ENCODE assay signal across 12 cellular contexts in the genomic region with DNA sequence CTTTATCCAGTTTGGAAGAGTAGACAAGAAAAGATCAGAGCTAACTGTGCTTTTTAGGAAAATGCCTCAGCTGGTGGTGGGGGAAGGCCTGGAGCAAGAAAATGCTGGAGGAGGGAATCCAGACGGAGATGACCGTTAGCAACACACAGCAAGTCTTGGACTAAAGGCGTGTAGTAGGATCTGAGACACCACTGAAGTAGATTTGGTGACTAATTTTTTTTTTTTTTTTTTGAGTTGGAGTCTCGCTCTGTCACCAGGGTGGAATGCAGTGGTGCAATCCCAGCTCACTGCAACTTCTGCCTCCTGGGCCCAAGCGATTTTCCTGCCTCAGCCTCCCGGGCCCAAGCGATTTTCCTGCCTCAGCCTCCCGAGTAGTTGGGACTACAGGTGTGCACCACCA. TPM values are rescaled to one million over a fixed set of nuclear protein-coding genes. Genes with fewer than 3 reads are reported as not detected.
DNase-seq lines count a peak whose midpoint lies in the region; ATAC-seq and TF ChIP-seq lines count a peak whose summit lies in the region.
"Had no signal": no experiment of that assay in that cellular context is flagged by ENCODE, and none has a peak within 500 bp of the region (broad histone marks: within the 10 kb centered on the region; RNA-seq: fewer than 3 reads in every experiment).

No MANE protein-coding gene starts in this region.

- H4K5ac ChIP-seq in IMR-90 (ENCODE audit: low read depth, low read length): no peak overlapping the region

- peak; percentile 81 for ATAC-seq in IMR-90 (ENCODE audit: low read depth)
- no peak for ATAC-seq in HG03139 (IDR thresholded peaks at IDR 0.05; ENCODE audit: unreplicated experiment)
- ATAC-seq in GM19452 (IDR thresholded peaks at IDR 0.05; ENCODE audit: unreplicated experiment): no peak
- ATAC-seq: stimulated activated naive CD8-positive, alpha-beta T cell treated with anti-CD3 and anti-CD28 coated beads, Interleukin-15, amount 100 ng/mL, for 72 hours had no signal

- H3K4me3 ChIP-seq in AG10803 (ENCODE audit: low read length) (no peak overlapping the region), IMR-90 (ENCODE audit: insufficient read depth, low read depth, low read length) (no peak overlapping the region), mammary epithelial cell (replicated peaks in 1 of 3; ENCODE audit: insufficient read depth in 1 of 3, low read depth in 2 of 3, low read length in 3 of 3) (no peak overlapping the region)

- H2BK20ac ChIP-seq in IMR-90 (ENCODE audit: low read depth, low read length): peak overlapping the region; percentile 83

- BruUV-seq in IMR-90 (replicated peaks; lab: Mats Ljungman, UMichigan): no TSS peak
- BruUV-seq in mammary epithelial cell (replicated peaks; lab: Mats Ljungman, UMichigan): no TSS peak

- H2AFZ ChIP-seq in IMR-90 (replicated peaks; ENCODE audit: low read length, poor library complexity) (peak overlapping the region; percentile 72), mammary epithelial cell (ENCODE audit: low read depth, low read length) (no peak overlapping the region)

- H3K79me1 ChIP-seq in IMR-90 (ENCODE audit: low read depth in 1 of 2, low read length in 2 of 2): peaks cover 0 to 3% of the 10 kb centered on the region in 2 experiments; a peak in 1 of 4 replicates

- H3K4ac ChIP-seq in IMR-90 (ENCODE audit: low read depth, low read length): peak overlapping the region; percentile 82

- POLR2A ChIA-PET in IMR-90 (lab: Charles Lee; ENCODE audit: unreplicated experiment): no interaction called here

- H3K56ac ChIP-seq in IMR-90 (ENCODE audit: extremely low read depth, insufficient read depth, low read length): peak overlapping the region; percentile 67

- H3K9me3 ChIP-seq in IMR-90 (ENCODE audit: control insufficient read depth, insufficient read depth, low read length): no peaks in the 10 kb centered on the region
- H3K9me3 ChIP-seq in mammary epithelial cell (replicated peaks; ENCODE audit: insufficient read depth, low read length): peaks cover 8% of the 10 kb centered on the region

- TF ChIP-seq POLR2A in IMR-90 (IDR thresholded peaks at IDR 0.05; ENCODE audit: low read depth, low read length): no peak

- H3K27me3 ChIP-seq in IMR-90 (ENCODE audit: control insufficient read depth, insufficient read depth, low read length): no peaks in the 10 kb centered on the region
- H3K27me3 ChIP-seq in mammary epithelial cell (ENCODE audit: insufficient read depth, low read length): no peaks in the 10 kb centered on the region

- H3K27ac ChIP-seq in IMR-90 (ENCODE audit: insufficient read depth, low read length): peak overlapping the region; percentile 18; the same call in 1 of the 2 replicates
- H3K27ac ChIP-seq in mammary epithelial cell (ENCODE audit: insufficient read depth, low read depth, low read length): peak overlapping the region; percentile 78

- peak overlapping the region; percentile 6 to 41; a peak in 3 of 4 replicates for H4K8ac ChIP-seq in IMR-90 (ENCODE audit: low read depth in 2 of 2, low read length in 2 of 2)

- H3K79me2 ChIP-seq in mammary epithelial cell (ENCODE audit: insufficient read depth, low read length): peaks cover 16% of the 10 kb centered on the region

- in situ Hi-C loops in IMR-90 (cut with MboI; ENCODE audit: low sequenced_read_pairs) (no loop called here), mammary epithelial cell (cut with MboI; ENCODE audit: low sequenced_read_pairs in 2 of 2) (no loop called here)

- peak overlapping the region; percentile 86; the same call in 1 of the 2 replicates for H4K91ac ChIP-seq in IMR-90 (ENCODE audit: insufficient read depth, low read depth, low read length)

- H3K4me2 ChIP-seq in IMR-90 (ENCODE audit: low read depth, low read length) (no peak overlapping the region), mammary epithelial cell (ENCODE audit: insufficient read depth, low read depth, low read length) (peak overlapping the region; percentile 37)

- no peak for TF ChIP-seq RAD21 in IMR-90 (IDR thresholded peaks at IDR 0.05; ENCODE audit: low read length)

- H2AK5ac ChIP-seq in IMR-90 (ENCODE audit: low read depth, low read length): peak overlapping the region; percentile 14; the same call in 1 of the 2 replicates

- H4K20me1 ChIP-seq in IMR-90 (ENCODE audit: insufficient read depth, low read length): no peaks in the 10 kb centered on the region
- H4K20me1 ChIP-seq in mammary epithelial cell (ENCODE audit: insufficient read depth, low read length): no peaks in the 10 kb centered on the region

- no peaks in the 10 kb centered on the region for H3K36me3 ChIP-seq in IMR-90 (ENCODE audit: control insufficient read depth, insufficient read depth, low read length)
- H3K36me3 ChIP-seq in mammary epithelial cell (ENCODE audit: insufficient read depth, low read length): peaks cover 2% of the 10 kb centered on the region

- peak overlapping the region; percentile 83 for H3K23ac ChIP-seq in IMR-90 (ENCODE audit: low read depth, low read length)

- DNase-seq in AG10803 (ENCODE audit: low read depth) (peak; percentile 93), IMR-90 (peak; percentile 91), mammary epithelial cell (peak; percentile 88), kidney tubule cell (ENCODE audit: low spot score) (peak; percentile 86), DMS53 (lab: John Stamatoyannopoulos, UW) (no peak), cortex of kidney (lab: John Stamatoyannopoulos, UW) (no peak)
- DNase-seq: CD4-positive, CD25-positive, alpha-beta regulatory T cell; NCI-H1436 treated with DMSO at 0.1 percent for 48 hours; nucleus accumbens; stimulated activated naive CD8-positive, alpha-beta T cell treated with anti-CD3 and anti-CD28 coated beads, Interleukin-15, amount 100 ng/mL, for 72 hours had no signal

- H2BK15ac ChIP-seq in IMR-90 (ENCODE audit: low read depth, low read length): peak overlapping the region; percentile 71; the same call in 2 of the 3 replicates

- no peak overlapping the region for H2AK9ac ChIP-seq in IMR-90 (replicated peaks; ENCODE audit: low read depth, low read length, poor library complexity)

- H3K9ac ChIP-seq in IMR-90 (ENCODE audit: low read depth, low read length) (no peak overlapping the region), mammary epithelial cell (ENCODE audit: insufficient read depth, low read length) (peak overlapping the region; percentile 18)

- H3K4me1 ChIP-seq in IMR-90 (ENCODE audit: control insufficient read depth, insufficient read depth, low read length): peaks cover 18% of the 10 kb centered on the region
- peaks cover 63% of the 10 kb centered on the region for H3K4me1 ChIP-seq in mammary epithelial cell (ENCODE audit: insufficient read depth, low read length)

- H3K9me1 ChIP-seq in IMR-90 (ENCODE audit: insufficient read depth, low read length): peaks cover 29% of the 10 kb centered on the region

- dilution Hi-C loops in IMR-90 (cut with HindIII; ENCODE audit: low sequenced_read_pairs, unreplicated experiment): no loop called here
- dilution Hi-C loops in mammary epithelial cell (cut with HindIII; ENCODE audit: low sequenced_read_pairs): loop anchor here (5.0 kb wide), 1 partner anchor 40 kb away; a partner anchor contains a TSS

- TF ChIP-seq CTCF in AG10803 (conservative IDR thresholded peaks at IDR 0.05; ENCODE audit: low read length): no peak
- no peak for TF ChIP-seq CTCF in IMR-90 (conservative IDR thresholded peaks at IDR 0.05; ENCODE audit: low read depth, low read length)
- TF ChIP-seq CTCF in mammary epithelial cell (conservative IDR thresholded peaks at IDR 0.05 in 1 of 2, IDR thresholded peaks at IDR 0.05 in 1 of 2; ENCODE audit: extremely low read depth in 1 of 2, insufficient read depth in 1 of 2, low read depth in 1 of 2, low read length in 2 of 2): no peak

- peak overlapping the region; percentile 34; the same call in 1 of the 2 replicates for H3K18ac ChIP-seq in IMR-90 (ENCODE audit: low read depth, low read length)

- intact Hi-C loops in IMR-90 (cut with micrococcal nuclease) (no loop called here), mammary epithelial cell (cut with micrococcal nuclease) (no loop called here)

- CTCF ChIA-PET in IMR-90 (lab: Yijun Ruan, JAX) (no interaction called here), mammary epithelial cell (lab: Charles Lee; ENCODE audit: low non-redundant PET) (interaction anchor here (0.6 kb wide), 1 partner anchor 85 kb away, joined by 4 read pairs; no protein-coding TSS in a partner anchor)

- peak overlapping the region; percentile 59 for H2BK5ac ChIP-seq in IMR-90 (ENCODE audit: low read depth, low read length, poor library complexity, severe bottlenecking)

- H3K14ac ChIP-seq in IMR-90 (replicated peaks; ENCODE audit: low read depth, low read length): peak overlapping the region; percentile 73

- whole genome bisulfite sequencing in IMR-90 (ENCODE audit: extremely low coverage in 2 of 2, insufficient read length in 1 of 2), 2 experiments: 0% methylated on average over 2 of the region's 8 CpGs; no CpG with 5 or more reads in 1 of the 2 experiments
- 9% methylated on average over 7 of the region's 8 CpGs for WGBS in mammary epithelial cell (ENCODE audit: low coverage, missing lambda C conversion rate)

- peak overlapping the region; percentile 88 for H2BK120ac ChIP-seq in IMR-90 (ENCODE audit: low read depth, low read length)

TF ChIP-seq in IMR-90, 13 proteins besides CTCF, POLR2A, EP300 and RAD21 (continues in another document):
- TF ChIP-seq CEBPB (IDR thresholded peaks at IDR 0.05; ENCODE audit: low read depth, low read length) (peak; percentile 96), MXI1 (IDR thresholded peaks at IDR 0.05; ENCODE audit: borderline replicate concordance, low read depth, low read length) (no peak), RCOR1 (IDR thresholded peaks at IDR 0.05; ENCODE audit: insufficient replicate concordance, low read length) (no peak), FOS (IDR thresholded peaks at IDR 0.05; ENCODE audit: low read depth, low read length) (peak; percentile 74)
- TF ChIP-seq, protein P1, sequence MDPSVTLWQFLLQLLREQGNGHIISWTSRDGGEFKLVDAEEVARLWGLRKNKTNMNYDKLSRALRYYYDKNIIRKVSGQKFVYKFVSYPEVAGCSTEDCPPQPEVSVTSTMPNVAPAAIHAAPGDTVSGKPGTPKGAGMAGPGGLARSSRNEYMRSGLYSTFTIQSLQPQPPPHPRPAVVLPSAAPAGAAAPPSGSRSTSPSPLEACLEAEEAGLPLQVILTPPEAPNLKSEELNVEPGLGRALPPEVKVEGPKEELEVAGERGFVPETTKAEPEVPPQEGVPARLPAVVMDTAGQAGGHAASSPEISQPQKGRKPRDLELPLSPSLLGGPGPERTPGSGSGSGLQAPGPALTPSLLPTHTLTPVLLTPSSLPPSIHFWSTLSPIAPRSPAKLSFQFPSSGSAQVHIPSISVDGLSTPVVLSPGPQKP (IDR thresholded peaks at IDR 0.05; ENCODE audit: borderline replicate concordance, low read depth, low read length): no peak

RNA-seq across cellular contexts. Expression of a gene that starts 41.2 kb away (rescaled TPM):
- 0.18 and 0.28 TPM in 2 replicates for total RNA-seq in IMR-90 (2012; rRNA removed)
- 0.07 and 0.09 TPM in 2 replicates for polyA plus RNA-seq in IMR-90 (2012; rRNA removed)
- 0.12 and 0.56 TPM in 2 replicates for polyA plus RNA-seq in IMR-90 (2012; cell fraction: cytosol; rRNA removed)
- polyA plus RNA-seq in IMR-90 (2012; cell fraction: nucleus; rRNA removed; ENCODE audit: low replicate concordance): 0.03 TPM in 1 of 2 replicates, not detected in the other
- total RNA-seq in mammary epithelial cell: 10 to 100 TPM; 14.3 to 17.2 TPM
- polyA plus RNA-seq in mammary epithelial cell: 32.7 TPM
- 66.6 TPM for polyA minus RNA-seq in mammary epithelial cell
- polyA plus RNA-seq: CD4-positive, CD25-positive, alpha-beta regulatory T cell had no signal

Comparison
In these comparisons a context has a peak if more than half of its experiments do, and no peak if none do; other contexts are left out.
1. DNase-seq: peak in AG10803 (single experiment), IMR-90 (single experiment), mammary epithelial cell (single experiment) and kidney tubule cell (single experiment); none in DMS53 (single experiment) and cortex of kidney (single experiment).
2. RNA of a gene that starts 41.2 kb away (total RNA-seq): 14.3 to 17.2 TPM in mammary epithelial cell; 0.18 to 0.28 TPM in IMR-90; every median in the first group is over 10 times any median in the second.